Comparison of ENCODE assay signal across 11 cellular contexts in genomic region chr7:67018940-67019339, GRCh38. TPM values are rescaled to one million over a fixed set of nuclear protein-coding genes. Genes with fewer than 3 reads are reported as not detected.
A peak's percentile ranks its signal among the peaks of the same experiment; 100 is the strongest.
DNase-seq lines count a peak whose midpoint lies in the region; ATAC-seq and TF ChIP-seq lines count a peak whose summit lies in the region.
"Had no signal": no experiment of that assay in that cellular context is flagged by ENCODE, and none has a peak within 500 bp of the region (broad histone marks: within the 10 kb centered on the region; RNA-seq: fewer than 3 reads in every experiment).

No MANE protein-coding gene starts in this region.

- H3K36me3 ChIP-seq in Loucy (ENCODE audit: insufficient read depth, low read length), result peaks cover 43% of the 10 kb centered on the region; the same call in 1 of the 2 replicates

- H3K27me3 Mint-ChIP-seq in activated naive CD4-positive, alpha-beta T cell treated with anti-CD3 and anti-CD28 coated beads for 36 hours (ENCODE audit: low read depth), result no peaks in the 10 kb centered on the region
- no peaks in the 10 kb centered on the region for H3K27me3 Mint-ChIP-seq in activated T-helper 2 cell treated with anti-CD3 and anti-CD28 coated beads, Interferon-gamma antibody, Interleukin-2, Interleukin-4, amounts not matched to agents 10 μg/mL and 5 μg/mL and 100 μg/mL, durations not matched to agents 14 hours and 24 hours and 36 hours (ENCODE audit: low read depth)
- H3K27me3 Mint-ChIP-seq: IgD-negative memory B cell had no signal

- no peak for TF ChIP-seq CTCF in Loucy (conservative IDR thresholded peaks at IDR 0.05; ENCODE audit: low read length)

- peaks cover 8% of the 10 kb centered on the region; the same call in 1 of the 2 replicates for H3F3A ChIP-seq in Loucy (ENCODE audit: low read depth)

- no peaks in the 10 kb centered on the region for H3K9me2 ChIP-seq in Loucy (replicated peaks; ENCODE audit: low read depth, low read length)

- H3K4me2 ChIP-seq in Loucy (ENCODE audit: low read depth, low read length, poor library complexity, severe bottlenecking), result peak overlapping the region; percentile 56

- no peaks in the 10 kb centered on the region for H3K79me2 ChIP-seq in Loucy (ENCODE audit: insufficient read depth, low read length)

- peak; percentile 54 to 59 for ATAC-seq in activated naive CD4-positive, alpha-beta T cell treated with anti-CD3 and anti-CD28 coated beads, Interleukin-2, amount 50 U/mL, for 72 hours
- peak; percentile 44 for ATAC-seq in stimulated activated effector memory CD8-positive, alpha-beta T cell treated with anti-CD3 and anti-CD28 coated beads, Interleukin-12 subunit alpha, Interleukin-12 subunit beta, amount 100 ng/mL, for 72 hours
- ATAC-seq in GM21825 (IDR thresholded peaks at IDR 0.05; ENCODE audit: unreplicated experiment), result no peak
- ATAC-seq: HCT116 had no signal

- H3K9ac ChIP-seq in Loucy (ENCODE audit: low read depth, low read length, poor library complexity, severe bottlenecking), result no peak overlapping the region

- H3K27ac Mint-ChIP-seq in activated naive CD4-positive, alpha-beta T cell treated with anti-CD3 and anti-CD28 coated beads, Interleukin-2, amount 50 U/mL, for 72 hours, result peak overlapping the region; percentile 24 to 37
- H3K27ac Mint-ChIP-seq in activated naive CD4-positive, alpha-beta T cell treated with anti-CD3 and anti-CD28 coated beads for 36 hours, result no peak overlapping the region
- H3K27ac Mint-ChIP-seq in activated T-helper 2 cell treated with anti-CD3 and anti-CD28 coated beads, Interferon-gamma antibody, Interleukin-2, Interleukin-4, amounts not matched to agents 10 μg/mL and 5 μg/mL and 100 μg/mL, durations not matched to agents 14 hours and 24 hours and 36 hours, result peak overlapping the region; percentile 8
- H3K27ac Mint-ChIP-seq in stimulated activated effector memory CD8-positive, alpha-beta T cell treated with anti-CD3 and anti-CD28 coated beads, Interleukin-12 subunit alpha, Interleukin-12 subunit beta, amount 100 ng/mL, for 72 hours, result peak overlapping the region; percentile 9

- H3K9me3 Mint-ChIP-seq in activated naive CD4-positive, alpha-beta T cell treated with anti-CD3 and anti-CD28 coated beads, Interleukin-2, amount 50 U/mL, for 72 hours, result no peaks in the 10 kb centered on the region
- H3K9me3 Mint-ChIP-seq in activated naive CD4-positive, alpha-beta T cell treated with anti-CD3 and anti-CD28 coated beads for 36 hours, result no peaks in the 10 kb centered on the region
- no peaks in the 10 kb centered on the region for H3K9me3 Mint-ChIP-seq in activated T-helper 2 cell treated with anti-CD3 and anti-CD28 coated beads, Interferon-gamma antibody, Interleukin-2, Interleukin-4, amounts not matched to agents 10 μg/mL and 5 μg/mL and 100 μg/mL, durations not matched to agents 14 hours and 24 hours and 36 hours
- no peaks in the 10 kb centered on the region for H3K9me3 Mint-ChIP-seq in stimulated activated effector memory CD8-positive, alpha-beta T cell treated with anti-CD3 and anti-CD28 coated beads, Interleukin-12 subunit alpha, Interleukin-12 subunit beta, amount 100 ng/mL, for 72 hours
- H3K9me3 Mint-ChIP-seq: IgD-negative memory B cell had no signal

- intact Hi-C loops in activated naive CD4-positive, alpha-beta T cell treated with anti-CD3 and anti-CD28 coated beads for 36 hours (cut with micrococcal nuclease), result no loop called here
- intact Hi-C loops in activated T-helper 2 cell treated with anti-CD3 and anti-CD28 coated beads, Interferon-gamma antibody, Interleukin-2, Interleukin-4, amounts not matched to agents 10 μg/mL and 5 μg/mL and 100 μg/mL, durations not matched to agents 14 hours and 24 hours and 36 hours (cut with micrococcal nuclease), result no loop called here

- no peaks in the 10 kb centered on the region for H3K27me3 ChIP-seq in Loucy (ENCODE audit: insufficient read depth, low read length, poor library complexity, severe bottlenecking)

- no peak overlapping the region for H2AFZ ChIP-seq in Loucy (ENCODE audit: low read length)

- H3K4me3 ChIP-seq in Loucy (ENCODE audit: low read length, poor library complexity, severe bottlenecking), result no peak overlapping the region

- no peaks in the 10 kb centered on the region for H3K9me3 ChIP-seq in Loucy (ENCODE audit: insufficient read depth, low read depth, low read length)

- H3K4me1 Mint-ChIP-seq in activated naive CD4-positive, alpha-beta T cell treated with anti-CD3 and anti-CD28 coated beads for 36 hours (ENCODE audit: low read depth), result no peaks in the 10 kb centered on the region
- H3K4me1 Mint-ChIP-seq in activated T-helper 2 cell treated with anti-CD3 and anti-CD28 coated beads, Interferon-gamma antibody, Interleukin-2, Interleukin-4, amounts not matched to agents 10 μg/mL and 5 μg/mL and 100 μg/mL, durations not matched to agents 14 hours and 24 hours and 36 hours (ENCODE audit: low read depth), result peaks cover 12% of the 10 kb centered on the region
- H3K4me1 Mint-ChIP-seq in stimulated activated effector memory CD8-positive, alpha-beta T cell treated with anti-CD3 and anti-CD28 coated beads, Interleukin-12 subunit alpha, Interleukin-12 subunit beta, amount 100 ng/mL, for 72 hours, result no peaks in the 10 kb centered on the region

- H4K20me1 ChIP-seq in Loucy (ENCODE audit: insufficient read depth, low read length, poor library complexity, severe bottlenecking), result no peaks in the 10 kb centered on the region

- DNase-seq in activated naive CD4-positive, alpha-beta T cell treated with anti-CD3 and anti-CD28 coated beads, Interleukin-2, amount 50 U/mL, for 72 hours (ENCODE audit: low spot score in 2 of 2), result no peak
- DNase-seq in activated naive CD4-positive, alpha-beta T cell treated with anti-CD3 and anti-CD28 coated beads for 36 hours, result no peak
- DNase-seq in activated T-helper 2 cell treated with anti-CD3 and anti-CD28 coated beads, Interferon-gamma antibody, Interleukin-2, Interleukin-4, amounts not matched to agents 10 μg/mL and 5 μg/mL and 100 μg/mL, durations not matched to agents 14 hours and 24 hours and 36 hours (ENCODE audit: low spot score), result no peak
- DNase-seq in stimulated activated effector memory CD8-positive, alpha-beta T cell treated with anti-CD3 and anti-CD28 coated beads, Interleukin-12 subunit alpha, Interleukin-12 subunit beta, amount 100 ng/mL, for 72 hours (ENCODE audit: low spot score in 2 of 2), result no peak
- no peak for DNase-seq in GOT3 (lab: John Stamatoyannopoulos, UW)
- DNase-seq: NCI-H2107, NCI-H226 had no signal

- H3K4me3 Mint-ChIP-seq in activated naive CD4-positive, alpha-beta T cell treated with anti-CD3 and anti-CD28 coated beads for 36 hours, result no peak overlapping the region
- H3K4me3 Mint-ChIP-seq in activated T-helper 2 cell treated with anti-CD3 and anti-CD28 coated beads, Interferon-gamma antibody, Interleukin-2, Interleukin-4, amounts not matched to agents 10 μg/mL and 5 μg/mL and 100 μg/mL, durations not matched to agents 14 hours and 24 hours and 36 hours (ENCODE audit: low read depth), result no peak overlapping the region
- no peak overlapping the region for H3K4me3 Mint-ChIP-seq in stimulated activated effector memory CD8-positive, alpha-beta T cell treated with anti-CD3 and anti-CD28 coated beads, Interleukin-12 subunit alpha, Interleukin-12 subunit beta, amount 100 ng/mL, for 72 hours
- H3K4me3 Mint-ChIP-seq: IgD-negative memory B cell had no signal

- CTCF ChIA-PET in activated naive CD4-positive, alpha-beta T cell treated with anti-CD3 and anti-CD28 coated beads for 36 hours (lab: Charles Lee), result no interaction called here

- peaks cover 20% of the 10 kb centered on the region for H3K4me1 ChIP-seq in Loucy (ENCODE audit: insufficient read depth, low read length, poor library complexity, severe bottlenecking)

- peaks cover 7 to 16% of the 10 kb centered on the region in 2 donors for H3K36me3 Mint-ChIP-seq in activated naive CD4-positive, alpha-beta T cell treated with anti-CD3 and anti-CD28 coated beads, Interleukin-2, amount 50 U/mL, for 72 hours
- peaks cover 36% of the 10 kb centered on the region for H3K36me3 Mint-ChIP-seq in activated naive CD4-positive, alpha-beta T cell treated with anti-CD3 and anti-CD28 coated beads for 36 hours (ENCODE audit: low read depth)
- peaks cover 63% of the 10 kb centered on the region for H3K36me3 Mint-ChIP-seq in activated T-helper 2 cell treated with anti-CD3 and anti-CD28 coated beads, Interferon-gamma antibody, Interleukin-2, Interleukin-4, amounts not matched to agents 10 μg/mL and 5 μg/mL and 100 μg/mL, durations not matched to agents 14 hours and 24 hours and 36 hours (ENCODE audit: low read depth)
- peaks cover 97% of the 10 kb centered on the region for H3K36me3 Mint-ChIP-seq in stimulated activated effector memory CD8-positive, alpha-beta T cell treated with anti-CD3 and anti-CD28 coated beads, Interleukin-12 subunit alpha, Interleukin-12 subunit beta, amount 100 ng/mL, for 72 hours

RNA-seq across cellular contexts. Expression of gene TYW1, which starts 22.3 kb away (rescaled TPM):
- total RNA-seq in activated naive CD4-positive, alpha-beta T cell treated with anti-CD3 and anti-CD28 coated beads, Interleukin-2, amount 50 U/mL, for 72 hours, result 10 to 100 TPM; 14.1 to 16.1 TPM
- total RNA-seq in activated naive CD4-positive, alpha-beta T cell treated with anti-CD3 and anti-CD28 coated beads for 36 hours, result 10 to 100 TPM; 12.9 to 13.5 TPM
- 17.7 and 20.6 TPM in 2 replicates for total RNA-seq in activated T-helper 2 cell treated with anti-CD3 and anti-CD28 coated beads, Interferon-gamma antibody, Interleukin-2, Interleukin-4, amounts not matched to agents 10 μg/mL and 5 μg/mL and 100 μg/mL, durations not matched to agents 14 hours and 24 hours and 36 hours

RNA-seq across cellular contexts. Expression of gene SBDS, which starts 23.6 kb away (rescaled TPM):
- 10 to 100 TPM; 55.3 to 61.6 TPM for total RNA-seq in activated naive CD4-positive, alpha-beta T cell treated with anti-CD3 and anti-CD28 coated beads, Interleukin-2, amount 50 U/mL, for 72 hours
- 10 to 100 TPM; 42.2 to 46.0 TPM for total RNA-seq in activated naive CD4-positive, alpha-beta T cell treated with anti-CD3 and anti-CD28 coated beads for 36 hours
- total RNA-seq in activated T-helper 2 cell treated with anti-CD3 and anti-CD28 coated beads, Interferon-gamma antibody, Interleukin-2, Interleukin-4, amounts not matched to agents 10 μg/mL and 5 μg/mL and 100 μg/mL, durations not matched to agents 14 hours and 24 hours and 36 hours, result 56.2 and 57.4 TPM in 2 replicates
